Comparison of ENCODE assay signal across 26 cellular contexts in genomic region chr2:109376796-109377495, GRCh38.
DNase-seq lines count a peak whose midpoint lies in the region; ATAC-seq, FAIRE-seq and TF ChIP-seq lines count a peak whose summit lies in the region.
"Had no signal": no experiment of that assay in that cellular context is flagged by ENCODE, and none has a peak within 500 bp of the region (broad histone marks: within the 10 kb centered on the region; RNA-seq: fewer than 3 reads in every experiment).

No MANE protein-coding gene starts in this region.

- peaks cover 10% of the 10 kb centered on the region for H3K4me1 ChIP-seq in IMR-90 (ENCODE audit: control insufficient read depth, insufficient read depth, low read length)
- H3K4me1 ChIP-seq in endodermal cell (ENCODE audit: control insufficient read depth, insufficient read depth, low read length), result peaks cover 2% of the 10 kb centered on the region
- H3K4me1 ChIP-seq in ovary (ENCODE audit: insufficient read depth), result no peaks in the 10 kb centered on the region
- H3K4me1 ChIP-seq: breast epithelium, prostate gland, testis had no signal

- H3K79me1 ChIP-seq in IMR-90 (ENCODE audit: low read depth in 1 of 2, low read length in 2 of 2), result peaks cover 17 to 94% of the 10 kb centered on the region in 2 experiments

- H3K9ac ChIP-seq in IMR-90 (ENCODE audit: low read depth, low read length), result no peak overlapping the region
- H3K9ac ChIP-seq in endodermal cell (ENCODE audit: extremely low read depth, low read length, poor library complexity, severe bottlenecking), result no peak overlapping the region

- WGBS in IMR-90 (ENCODE audit: extremely low coverage in 2 of 2, insufficient read length in 1 of 2), 2 experiments, result 66% methylated on average over 12 of the region's 13 CpGs; no CpG with 5 or more reads in 1 of the 2 experiments
- 88 to 91% methylated on average over 6 to 13 of the region's 13 CpGs for WGBS in endodermal cell (ENCODE audit: insufficient coverage in 1 of 2, insufficient read length in 1 of 2), 2 experiments
- WGBS in ovary, 3 donors, result 93 to 95% (median 94%) methylated on average over 13 of the region's 13 CpGs

- H3K4me3 Mint-ChIP-seq in endodermal cell, result no peak overlapping the region
- H3K4me3 Mint-ChIP-seq: CD4-positive, alpha-beta memory T cell; nephron progenitor cell; stimulated activated effector memory CD8-positive, alpha-beta T cell treated with anti-CD3 and anti-CD28 coated beads, Interleukin-12 subunit alpha, Interleukin-12 subunit beta, amount 100 ng/mL, for 72 hours; T-helper 1 cell treated with Interleukin-12 subunit alpha and Interleukin-12 subunit beta and Interleukin-4 antibody, amounts not matched to agents 30 μg/mL and 1 μg/mL, for 36 hours had no signal

- DNase-seq in D721Med (ENCODE audit: insufficient read length, low spot score), result peak; percentile 3
- DNase-seq in IMR-90, result peak; percentile 54
- peak; percentile 30 for DNase-seq in endodermal cell
- peak in 3 of 5 donors; percentile 3 to 21 (median 6) for DNase-seq in ovary
- DNase-seq in NCI-H146 treated with DMSO at 0.1 percent for 48 hours (lab: John Stamatoyannopoulos, UW; ENCODE audit: unreplicated experiment), result no peak
- no peak for DNase-seq in NCI-H146 (lab: John Stamatoyannopoulos, UW)
- no peak for DNase-seq in activated CD4-positive, alpha-beta T cell treated with anti-CD3 and anti-CD28 coated beads, Interleukin-2, amount 50 U/mL, for 4 hours
- no peak for DNase-seq in OCI-M2 (lab: John Stamatoyannopoulos, UW; ENCODE audit: unreplicated experiment)
- DNase-seq: activated naive CD4-positive, alpha-beta T cell treated with Interleukin-2 at 50 U/mL for 16 hours; activated T-cell treated with anti-CD3 and anti-CD28 coated beads for 4 hours; amniotic stem cell; CD4-positive, alpha-beta memory T cell; left ventricle myocardium inferior; midbrain; NCI-H1092 treated with DMSO at 0.1 percent for 48 hours; NCI-H446; nephron progenitor cell; stimulated activated CD4-positive, alpha-beta T cell treated with anti-CD3 and anti-CD28 coated beads, Interleukin-2, amount 100 ng/mL, for 24 hours; testis had no signal

- H3K9me1 ChIP-seq in IMR-90 (ENCODE audit: insufficient read depth, low read length), result peaks cover 52% of the 10 kb centered on the region

- no peaks in the 10 kb centered on the region for H3K9me3 Mint-ChIP-seq in endodermal cell
- H3K9me3 Mint-ChIP-seq: CD4-positive, alpha-beta memory T cell; nephron progenitor cell; stimulated activated effector memory CD8-positive, alpha-beta T cell treated with anti-CD3 and anti-CD28 coated beads, Interleukin-12 subunit alpha, Interleukin-12 subunit beta, amount 100 ng/mL, for 72 hours; T-helper 1 cell treated with Interleukin-12 subunit alpha and Interleukin-12 subunit beta and Interleukin-4 antibody, amounts not matched to agents 30 μg/mL and 1 μg/mL, for 36 hours had no signal

- peak overlapping the region; percentile 39; the same call in 1 of the 2 replicates for H2AK5ac ChIP-seq in IMR-90 (ENCODE audit: low read depth, low read length)

- H3K23ac ChIP-seq in IMR-90 (ENCODE audit: low read depth, low read length), result no peak overlapping the region

- peak overlapping the region; percentile 14 for H2AFZ ChIP-seq in IMR-90 (replicated peaks; ENCODE audit: low read length, poor library complexity)

- TF ChIP-seq POLR2A in IMR-90 (IDR thresholded peaks at IDR 0.05; ENCODE audit: low read depth, low read length) (no peak), ovary (IDR thresholded peaks at IDR 0.05) (no peak)

- H3K4ac ChIP-seq in IMR-90 (ENCODE audit: low read depth, low read length), result no peak overlapping the region; the same call in 1 of the 2 replicates

- FAIRE-seq in D721Med (lab: Jason Lieb, UNC), result no peak
- FAIRE-seq: GM12878, GM19239 had no signal

- H3K4me3 ChIP-seq in IMR-90 (ENCODE audit: insufficient read depth, low read depth, low read length) (no peak overlapping the region), endodermal cell (ENCODE audit: low read length) (no peak overlapping the region), ovary (no peak overlapping the region)
- H3K4me3 ChIP-seq: breast epithelium, GM12878, left ventricle myocardium inferior, prostate gland, testis had no signal

- no peak for ATAC-seq in IMR-90 (ENCODE audit: low read depth)
- ATAC-seq: GM12878; stimulated activated effector memory CD8-positive, alpha-beta T cell treated with anti-CD3 and anti-CD28 coated beads, Interleukin-12 subunit alpha, Interleukin-12 subunit beta, amount 100 ng/mL, for 72 hours had no signal

- peak overlapping the region; percentile 26; the same call in 1 of the 2 replicates for H2BK20ac ChIP-seq in IMR-90 (ENCODE audit: low read depth, low read length)

- H3K27me3 ChIP-seq in IMR-90 (ENCODE audit: control insufficient read depth, insufficient read depth, low read length) (no peaks in the 10 kb centered on the region), endodermal cell (ENCODE audit: control insufficient read depth, insufficient read depth, low read length, poor library complexity, severe bottlenecking) (peaks cover 6% of the 10 kb centered on the region), ovary (no peaks in the 10 kb centered on the region)
- H3K27me3 ChIP-seq: breast epithelium, testis had no signal

- no peaks in the 10 kb centered on the region for H3K27me3 Mint-ChIP-seq in endodermal cell (ENCODE audit: insufficient read depth)
- H3K27me3 Mint-ChIP-seq: CD4-positive, alpha-beta memory T cell had no signal

- H3K18ac ChIP-seq in IMR-90 (ENCODE audit: low read depth, low read length), result no peak overlapping the region

- TF ChIP-seq EP300 in ovary (IDR thresholded peaks at IDR 0.05), result no peak

- no peak overlapping the region for H3K14ac ChIP-seq in IMR-90 (replicated peaks; ENCODE audit: low read depth, low read length)

- H4K5ac ChIP-seq in IMR-90 (ENCODE audit: low read depth, low read length), result no peak overlapping the region

- peak overlapping the region; percentile 40 for H2AK9ac ChIP-seq in IMR-90 (replicated peaks; ENCODE audit: low read depth, low read length, poor library complexity)

- intact Hi-C loops in IMR-90 (cut with micrococcal nuclease), result loop anchor here (5.0 kb wide), 1 partner anchor 250 kb away; the partner anchor contains the start of gene SH3RF3
- intact Hi-C loops in ovary (cut with DNase I), result no loop called here

- H2BK15ac ChIP-seq in IMR-90 (ENCODE audit: low read depth, low read length), result no peak overlapping the region

- no peak overlapping the region for H2BK5ac ChIP-seq in IMR-90 (ENCODE audit: low read depth, low read length, poor library complexity, severe bottlenecking)

- no peak overlapping the region; the same call in 1 of the 2 replicates for H2BK120ac ChIP-seq in IMR-90 (ENCODE audit: low read depth, low read length)

- H3K4me2 ChIP-seq in IMR-90 (ENCODE audit: low read depth, low read length), result no peak overlapping the region

- no peak overlapping the region for H3K27ac Mint-ChIP-seq in endodermal cell
- H3K27ac Mint-ChIP-seq: CD4-positive, alpha-beta memory T cell; nephron progenitor cell; stimulated activated effector memory CD8-positive, alpha-beta T cell treated with anti-CD3 and anti-CD28 coated beads, Interleukin-12 subunit alpha, Interleukin-12 subunit beta, amount 100 ng/mL, for 72 hours; T-helper 1 cell treated with Interleukin-12 subunit alpha and Interleukin-12 subunit beta and Interleukin-4 antibody, amounts not matched to agents 30 μg/mL and 1 μg/mL, for 36 hours had no signal

- H4K8ac ChIP-seq in IMR-90 (ENCODE audit: low read depth in 2 of 2, low read length in 2 of 2), result no peak overlapping the region

- H3K36me3 ChIP-seq in IMR-90 (ENCODE audit: control insufficient read depth, insufficient read depth, low read length) (peaks cover 29% of the 10 kb centered on the region), endodermal cell (ENCODE audit: control insufficient read depth, insufficient read depth, low read length) (no peaks in the 10 kb centered on the region), ovary (no peaks in the 10 kb centered on the region)
- H3K36me3 ChIP-seq: breast epithelium, prostate gland had no signal

- H4K20me1 ChIP-seq in IMR-90 (ENCODE audit: insufficient read depth, low read length), result peaks cover 78% of the 10 kb centered on the region

- H3K4me1 Mint-ChIP-seq in endodermal cell, result peaks cover 4% of the 10 kb centered on the region
- H3K4me1 Mint-ChIP-seq: CD4-positive, alpha-beta memory T cell; stimulated activated effector memory CD8-positive, alpha-beta T cell treated with anti-CD3 and anti-CD28 coated beads, Interleukin-12 subunit alpha, Interleukin-12 subunit beta, amount 100 ng/mL, for 72 hours had no signal

- CTCF ChIA-PET in IMR-90 (lab: Yijun Ruan, JAX), result no interaction called here

- no peak for TF ChIP-seq RAD21 in IMR-90 (IDR thresholded peaks at IDR 0.05; ENCODE audit: low read length)

- H3K27ac ChIP-seq in IMR-90 (ENCODE audit: insufficient read depth, low read length) (no peak overlapping the region), endodermal cell (ENCODE audit: low read depth, low read length) (no peak overlapping the region), ovary (no peak overlapping the region)
- H3K27ac ChIP-seq: breast epithelium, prostate gland, testis, VCaP had no signal

- H3K36me3 Mint-ChIP-seq in endodermal cell (ENCODE audit: low read depth), result no peaks in the 10 kb centered on the region
- H3K36me3 Mint-ChIP-seq: CD4-positive, alpha-beta memory T cell; stimulated activated effector memory CD8-positive, alpha-beta T cell treated with anti-CD3 and anti-CD28 coated beads, Interleukin-12 subunit alpha, Interleukin-12 subunit beta, amount 100 ng/mL, for 72 hours had no signal

- dilution Hi-C loops in IMR-90 (cut with HindIII; ENCODE audit: low sequenced_read_pairs, unreplicated experiment), result no loop called here

- no peak overlapping the region for H3K56ac ChIP-seq in IMR-90 (ENCODE audit: extremely low read depth, insufficient read depth, low read length)

- BruUV-seq in IMR-90 (replicated peaks; lab: Mats Ljungman, UMichigan), result no TSS peak

- no peak for TF ChIP-seq CTCF in D721Med (IDR thresholded peaks at IDR 0.05; ENCODE audit: insufficient read depth, missing control alignments)
- TF ChIP-seq CTCF in IMR-90 (conservative IDR thresholded peaks at IDR 0.05; ENCODE audit: low read depth, low read length), result no peak
- TF ChIP-seq CTCF in endodermal cell (conservative IDR thresholded peaks at IDR 0.05), result no peak
- TF ChIP-seq CTCF in ovary (IDR thresholded peaks at IDR 0.05), result no peak

- no peak overlapping the region for H4K91ac ChIP-seq in IMR-90 (ENCODE audit: insufficient read depth, low read depth, low read length)

- no peaks in the 10 kb centered on the region for H3K9me3 ChIP-seq in IMR-90 (ENCODE audit: control insufficient read depth, insufficient read depth, low read length)
- no peaks in the 10 kb centered on the region for H3K9me3 ChIP-seq in endodermal cell (ENCODE audit: control insufficient read depth, low read length)
- H3K9me3 ChIP-seq in ovary, result no peaks in the 10 kb centered on the region
- H3K9me3 ChIP-seq: breast epithelium, left ventricle myocardium inferior, prostate gland, testis had no signal

- in situ Hi-C loops in IMR-90 (cut with MboI; ENCODE audit: low sequenced_read_pairs), result no loop called here

- POLR2A ChIA-PET in IMR-90 (lab: Charles Lee; ENCODE audit: unreplicated experiment), result no interaction called here

TF ChIP-seq in IMR-90, 13 proteins besides CTCF, POLR2A, EP300 and RAD21 (continues in another document):
- TF ChIP-seq SMC3 (IDR thresholded peaks at IDR 0.05; ENCODE audit: low read depth, low read length) (no peak), BHLHE40 (IDR thresholded peaks at IDR 0.05; ENCODE audit: low read depth, low read length) (peak; percentile 12; the same call in 1 of the 2 replicates)

Comparison
In these comparisons a context has a peak if more than half of its experiments do, and no peak if none do; other contexts are left out.
1. DNase-seq: peak in D721Med (single experiment), IMR-90 (single experiment), endodermal cell (single experiment) and ovary (3 of 5); none in NCI-H146 treated with DMSO at 0.1 percent for 48 hours (single experiment), NCI-H146 (single experiment), activated CD4-positive, alpha-beta T cell treated with anti-CD3 and anti-CD28 coated beads, Interleukin-2, amount 50 U/mL, for 4 hours (0 of 2) and OCI-M2 (single experiment).